In the genomic region with DNA sequence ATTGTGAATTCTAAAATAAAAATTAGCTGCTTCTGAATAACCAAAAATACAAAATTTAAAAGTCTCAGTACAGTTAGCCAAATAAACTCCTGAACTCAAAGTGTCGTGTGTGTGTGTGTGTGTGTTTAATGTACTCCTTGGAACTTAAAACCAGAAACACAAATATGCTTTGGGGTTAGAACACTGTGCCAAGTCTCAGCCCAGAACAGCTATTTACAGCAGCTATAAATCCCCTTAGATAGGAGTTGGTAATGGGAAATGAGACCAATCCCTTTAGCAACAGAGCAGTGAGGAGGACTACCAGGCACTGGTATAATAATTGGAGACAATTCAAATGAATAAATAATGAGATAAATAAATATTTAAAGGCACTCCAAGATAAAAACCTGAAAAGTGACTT, we compare ENCODE assay signal across 13 cellular contexts.
"Had no signal": no experiment of that assay in that cellular context is flagged by ENCODE, and none has a peak within 500 bp of the region (broad histone marks: within the 10 kb centered on the region; RNA-seq: fewer than 3 reads in every experiment).

No MANE protein-coding gene starts in this region.

- H3K4me1 ChIP-seq: right lobe of liver, transverse colon, vagina had no signal

- H3K4me3 ChIP-seq: right lobe of liver, transverse colon, vagina had no signal

- H3K27ac ChIP-seq: epithelial cell of prostate, right lobe of liver, vagina had no signal

- DNase-seq: activated CD4-positive, alpha-beta T cell treated with anti-CD3 and anti-CD28 coated beads, Interleukin-2, amount 10 ng/mL, durations not matched to agents 7 days and 5 days; activated naive CD8-positive, alpha-beta T cell treated with anti-CD3 and anti-CD28 coated beads for 36 hours; kidney glomerular epithelial cell; mesendoderm; nephron progenitor cell; occipital lobe; right lobe of liver; stimulated activated CD4-positive, alpha-beta T cell treated with anti-CD3 and anti-CD28 coated beads, Interleukin-2, amount 100 ng/mL, for 48 hours; SW 1271; transverse colon had no signal

- H3K27me3 ChIP-seq: right lobe of liver, transverse colon, vagina had no signal

- H3K9me3 ChIP-seq: right lobe of liver, transverse colon, vagina had no signal

- ATAC-seq: right lobe of liver; stimulated activated memory B cell treated with anti-CD40 and anti-IgM and Interleukin-4, amounts not matched to agents 10 μg/mL and 1 μg/mL and 100 μg/mL, for 72 hours had no signal
